2 cellular contexts compared by ENCODE assay signal in genomic region chr4:5528108-5528507, GRCh38.
TF ChIP-seq lines count a peak whose summit lies in the region.

No MANE protein-coding gene starts in this region.

TF ChIP-seq in H1, 55 proteins besides CTCF, POLR2A, EP300 and RAD21 (continues in another document):
- no peak for TF ChIP-seq ASH2L (IDR thresholded peaks at IDR 0.05; ENCODE audit: low read length)
- no peak for TF ChIP-seq JUN (IDR thresholded peaks at IDR 0.05; ENCODE audit: low read depth, low read length)
- TF ChIP-seq NRF1 (IDR thresholded peaks at IDR 0.05; ENCODE audit: low read depth, low read length): no peak
- TF ChIP-seq POU5F1 (IDR thresholded peaks at IDR 0.05; ENCODE audit: low read depth, low read length): no peak
- no peak for TF ChIP-seq GTF2F1 (IDR thresholded peaks at IDR 0.05; ENCODE audit: borderline replicate concordance, low read depth, low read length)
- no peak for TF ChIP-seq TBP (IDR thresholded peaks at IDR 0.05; ENCODE audit: low read depth, low read length)
- no peak for TF ChIP-seq JUND (IDR thresholded peaks at IDR 0.05; ENCODE audit: low read length)
- TF ChIP-seq TAF7 (optimal IDR thresholded peaks at IDR 0.05; ENCODE audit: borderline replicate concordance, low read depth, low read length): no peak
- no peak for TF ChIP-seq CHD7 (IDR thresholded peaks at IDR 0.05; ENCODE audit: insufficient replicate concordance, low read length)
- TF ChIP-seq ZNF274 (IDR thresholded peaks at IDR 0.05; ENCODE audit: borderline replicate concordance, extremely low read depth, low read length): no peak
- no peak for TF ChIP-seq CEBPB (IDR thresholded peaks at IDR 0.05; ENCODE audit: low read depth, low read length)
- TF ChIP-seq CTBP2 (IDR thresholded peaks at IDR 0.05; ENCODE audit: borderline replicate concordance, insufficient read depth, insufficient read length, low read length): no peak
- TF ChIP-seq EZH2 (IDR thresholded peaks at IDR 0.05; ENCODE audit: low read depth, low read length, severe bottlenecking): no peak
- TF ChIP-seq ATF2 (IDR thresholded peaks at IDR 0.05; ENCODE audit: low read length): no peak
- TF ChIP-seq POLR2AphosphoS5 (IDR thresholded peaks at IDR 0.05; ENCODE audit: low read depth, low read length): no peak
- no peak for TF ChIP-seq TEAD4 (IDR thresholded peaks at IDR 0.05; ENCODE audit: low read depth, low read length)
- no peak for TF ChIP-seq KDM4A (IDR thresholded peaks at IDR 0.05; ENCODE audit: low read depth, low read length, severe bottlenecking)
- TF ChIP-seq RXRA (IDR thresholded peaks at IDR 0.05; ENCODE audit: insufficient read depth, low read depth, low read length): no peak

TF ChIP-seq in neural cell, 6 proteins besides CTCF, POLR2A, EP300 and RAD21:
- TF ChIP-seq TAF1 (IDR thresholded peaks at IDR 0.05; ENCODE audit: low read depth) (no peak), POLR2AphosphoS5 (IDR thresholded peaks at IDR 0.05) (peak; percentile 56)
